1 cellular context compared by ENCODE assay signal in the genomic region with DNA sequence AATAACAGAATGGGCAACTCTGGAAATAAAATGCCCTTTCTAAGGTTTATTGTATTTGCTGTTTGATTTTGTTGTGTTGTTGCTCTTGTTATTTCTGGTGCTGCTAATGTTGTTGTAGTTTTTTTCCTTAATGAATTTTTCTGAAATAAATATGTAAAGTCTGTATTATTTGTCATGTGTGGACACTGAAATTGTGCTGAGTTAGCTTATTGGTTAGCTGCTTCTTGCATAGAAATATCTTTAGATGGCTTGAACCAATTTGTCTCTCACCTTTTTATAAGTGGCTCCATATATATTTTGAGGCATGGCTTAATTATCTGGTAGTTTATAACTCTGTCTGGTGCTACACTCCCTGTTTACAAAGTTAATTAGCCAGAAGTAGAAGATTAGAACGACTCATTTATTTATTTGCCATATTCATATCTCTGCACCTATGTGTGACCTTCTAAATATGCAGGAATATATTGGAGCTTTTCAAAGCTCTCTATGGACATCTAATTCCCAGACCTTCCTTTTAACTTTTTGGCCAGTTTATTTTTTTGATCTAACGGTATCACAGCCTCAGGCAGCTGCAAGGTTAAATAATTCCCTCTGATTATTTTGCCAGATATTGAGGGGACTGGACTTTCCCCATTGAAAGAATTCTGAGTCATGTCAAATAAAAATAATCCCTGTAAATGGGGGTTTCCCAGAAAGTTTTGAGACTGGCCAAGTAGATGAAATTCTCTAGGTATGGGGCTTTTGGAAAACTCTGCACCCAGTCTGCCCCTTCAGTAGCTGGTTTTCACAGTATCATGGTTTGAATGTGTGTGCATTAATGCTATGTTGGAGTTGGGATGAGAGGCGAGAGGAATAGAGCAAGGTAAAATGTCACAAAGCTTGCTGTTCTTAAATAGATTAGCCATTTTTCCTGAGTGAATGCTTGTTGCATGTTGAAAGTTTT.
TF ChIP-seq lines count a peak whose summit lies in the region.

No MANE protein-coding gene starts in this region.

TF ChIP-seq in IMR-90, 13 proteins besides CTCF, POLR2A, EP300 and RAD21:
- TF ChIP-seq BHLHE40 (IDR thresholded peaks at IDR 0.05; ENCODE audit: low read depth, low read length) (no peak), MAZ (IDR thresholded peaks at IDR 0.05; ENCODE audit: borderline replicate concordance, low read depth, low read length) (no peak), SMC3 (IDR thresholded peaks at IDR 0.05; ENCODE audit: low read depth, low read length) (no peak), MAFK (IDR thresholded peaks at IDR 0.05; ENCODE audit: low read depth, low read length) (peak; percentile 79)
- TF ChIP-seq, protein P1, sequence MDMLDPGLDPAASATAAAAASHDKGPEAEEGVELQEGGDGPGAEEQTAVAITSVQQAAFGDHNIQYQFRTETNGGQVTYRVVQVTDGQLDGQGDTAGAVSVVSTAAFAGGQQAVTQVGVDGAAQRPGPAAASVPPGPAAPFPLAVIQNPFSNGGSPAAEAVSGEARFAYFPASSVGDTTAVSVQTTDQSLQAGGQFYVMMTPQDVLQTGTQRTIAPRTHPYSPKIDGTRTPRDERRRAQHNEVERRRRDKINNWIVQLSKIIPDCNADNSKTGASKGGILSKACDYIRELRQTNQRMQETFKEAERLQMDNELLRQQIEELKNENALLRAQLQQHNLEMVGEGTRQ (IDR thresholded peaks at IDR 0.05; ENCODE audit: low read depth, low read length): no peak
